In the genomic region with DNA sequence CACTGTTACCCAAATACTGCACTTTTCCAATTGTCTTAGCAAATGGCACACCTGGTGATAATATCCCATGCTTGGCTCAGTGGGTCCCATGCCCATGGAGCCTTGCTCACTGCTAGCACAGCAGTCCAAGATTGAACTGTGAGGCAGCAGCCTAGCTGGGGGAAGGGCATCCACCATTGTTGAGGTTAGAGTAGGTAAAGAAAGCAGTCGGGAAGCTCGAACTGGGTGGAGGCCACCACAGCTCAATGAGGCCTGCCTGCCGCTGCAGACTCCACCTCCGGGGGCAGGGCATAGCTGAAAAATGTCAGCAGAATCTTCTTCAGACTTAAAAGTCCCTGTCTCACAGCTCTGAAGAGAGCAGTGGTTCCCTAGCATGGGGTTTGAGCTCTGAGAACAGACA, we compare ENCODE assay signal across 24 cellular contexts. TPM values are rescaled to one million over a fixed set of nuclear protein-coding genes. Genes with fewer than 3 reads are reported as not detected.
A peak's percentile ranks its signal among the peaks of the same experiment; 100 is the strongest.
DNase-seq lines count a peak whose midpoint lies in the region; ATAC-seq and TF ChIP-seq lines count a peak whose summit lies in the region.
"Had no signal": no experiment of that assay in that cellular context is flagged by ENCODE, and none has a peak within 500 bp of the region (broad histone marks: within the 10 kb centered on the region; RNA-seq: fewer than 3 reads in every experiment).

No MANE protein-coding gene starts in this region.

- H3K4me1 ChIP-seq in H9 (ENCODE audit: insufficient read depth, low read length) (no peaks in the 10 kb centered on the region), endodermal cell (ENCODE audit: control insufficient read depth, insufficient read depth, low read length) (no peaks in the 10 kb centered on the region)
- H3K4me1 ChIP-seq: BE2C, HAP-1 had no signal

- POLR2A ChIA-PET in activated CD4-positive, alpha-beta T cell treated with anti-CD3 and anti-CD28 coated beads for 36 hours (lab: Charles Lee): no interaction called here

- H3K9me3 ChIP-seq in H9 (ENCODE audit: control insufficient read depth, low read depth, low read length) (no peaks in the 10 kb centered on the region), endodermal cell (ENCODE audit: control insufficient read depth, low read length) (peaks cover 9% of the 10 kb centered on the region)
- H3K9me3 ChIP-seq: A549, BE2C, HAP-1 had no signal

- no peak overlapping the region for H3K27ac Mint-ChIP-seq in activated CD4-positive, alpha-beta T cell treated with anti-CD3 and anti-CD28 coated beads for 36 hours
- H3K27ac Mint-ChIP-seq in H9 (no peak overlapping the region), endodermal cell (no peak overlapping the region), HFFc6 (no peak overlapping the region)
- H3K27ac Mint-ChIP-seq: CD14-positive monocyte; CD4-positive, alpha-beta memory T cell; GM23338 had no signal

- no peak overlapping the region for H3K4me3 Mint-ChIP-seq in activated CD4-positive, alpha-beta T cell treated with anti-CD3 and anti-CD28 coated beads for 36 hours
- H3K4me3 Mint-ChIP-seq in H9 (no peak overlapping the region), endodermal cell (no peak overlapping the region), HFFc6 (no peak overlapping the region)
- H3K4me3 Mint-ChIP-seq: CD14-positive monocyte; CD4-positive, alpha-beta memory T cell; GM23338 had no signal

- no peak overlapping the region for H3K4me2 ChIP-seq in H9 (ENCODE audit: insufficient read depth, insufficient read length, low read length)
- H3K4me2 ChIP-seq: A549; BLaER1 treated with 17β-estradiol and CSF1 and Interleukin-3, amounts not matched to agents 10 nM and 100 nM; GM23338 had no signal

- no peaks in the 10 kb centered on the region for H3K79me1 ChIP-seq in H9 (ENCODE audit: insufficient read depth, low read depth, low read length, poor library complexity, severe bottlenecking)

- ATAC-seq in activated CD4-positive, alpha-beta T cell treated with anti-CD3 and anti-CD28 coated beads for 36 hours: peak; percentile 36
- ATAC-seq: A549, GM12878, GM23338 had no signal

- TF ChIP-seq CTCF in H9 (conservative IDR thresholded peaks at IDR 0.05) (0 out of 3 replicates have a peak, but pooled peaks have one; percentile 19), endodermal cell (conservative IDR thresholded peaks at IDR 0.05) (peak; percentile 17), HFFc6 (IDR thresholded peaks at IDR 0.05) (no peak)

- no peaks in the 10 kb centered on the region for H3K79me2 ChIP-seq in H9 (ENCODE audit: insufficient read depth, low read length)

- H2BK15ac ChIP-seq in H9 (ENCODE audit: low read depth, low read length): no peak overlapping the region

- no peaks in the 10 kb centered on the region for H3K27me3 ChIP-seq in H9 (ENCODE audit: insufficient read depth, low read length)
- no peaks in the 10 kb centered on the region for H3K27me3 ChIP-seq in endodermal cell (ENCODE audit: control insufficient read depth, insufficient read depth, low read length, poor library complexity, severe bottlenecking)
- H3K27me3 ChIP-seq: BE2C; BLaER1 treated with 17β-estradiol and CSF1 and Interleukin-3, amounts not matched to agents 10 nM and 100 nM had no signal

- H4K20me1 ChIP-seq in H9 (ENCODE audit: control insufficient read depth, insufficient read depth, insufficient read length): no peaks in the 10 kb centered on the region
- H4K20me1 ChIP-seq: BLaER1 treated with 17β-estradiol and CSF1 and Interleukin-3, amounts not matched to agents 10 nM and 100 nM had no signal

- CTCF ChIA-PET in activated CD4-positive, alpha-beta T cell treated with anti-CD3 and anti-CD28 coated beads for 36 hours (lab: Charles Lee): interaction anchor here (0.5 kb wide), 1 partner anchor 1146 kb away, joined by 5 read pairs; no protein-coding TSS in a partner anchor

- no peak overlapping the region for H3K14ac ChIP-seq in H9 (ENCODE audit: insufficient read depth, low read length)

- WGBS in H9 (ENCODE audit: extremely low coverage, insufficient read length, low lambda C conversion rate): no CpG with 5 or more reads among the region's 4 CpGs
- 83 to 95% methylated on average over 4 of the region's 4 CpGs for WGBS in endodermal cell (ENCODE audit: insufficient coverage in 1 of 2, insufficient read length in 1 of 2), 2 experiments

- H3K27ac ChIP-seq in H9 (ENCODE audit: insufficient read length, low read depth, low read length) (no peak overlapping the region), endodermal cell (ENCODE audit: low read depth, low read length) (no peak overlapping the region)
- H3K27ac ChIP-seq: 22Rv1; A549; BLaER1 treated with 17β-estradiol and CSF1 and Interleukin-3, amounts not matched to agents 10 nM and 100 nM had no signal

- peaks cover 21% of the 10 kb centered on the region for H3K4me1 Mint-ChIP-seq in activated CD4-positive, alpha-beta T cell treated with anti-CD3 and anti-CD28 coated beads for 36 hours
- H3K4me1 Mint-ChIP-seq in H9 (peaks cover 2 to 3% of the 10 kb centered on the region in 2 experiments; a peak in 3 of 4 replicates), endodermal cell (peaks cover 16% of the 10 kb centered on the region), HFFc6 (ENCODE audit: low read depth) (peaks cover 15% of the 10 kb centered on the region)
- H3K4me1 Mint-ChIP-seq: CD14-positive monocyte; CD4-positive, alpha-beta memory T cell; GM23338 had no signal

- no peak overlapping the region for H2BK20ac ChIP-seq in H9 (ENCODE audit: low read depth, low read length, poor library complexity, severe bottlenecking)

- H3K36me3 ChIP-seq in endodermal cell (ENCODE audit: control insufficient read depth, insufficient read depth, low read length): no peaks in the 10 kb centered on the region
- H3K36me3 ChIP-seq: BE2C; BLaER1 treated with 17β-estradiol and CSF1 and Interleukin-3, amounts not matched to agents 10 nM and 100 nM; HAP-1 had no signal

- H3K56ac ChIP-seq in H9 (ENCODE audit: insufficient read length, low read depth, low read length): no peak overlapping the region

- H3K18ac ChIP-seq in H9 (ENCODE audit: insufficient read length, low read depth, low read length): no peak overlapping the region

- no peak overlapping the region for H4K5ac ChIP-seq in H9 (ENCODE audit: insufficient read length, low read depth, low read length)

- H2BK120ac ChIP-seq in H9 (ENCODE audit: low read depth, low read length, poor library complexity, severe bottlenecking): no peak overlapping the region

- no peaks in the 10 kb centered on the region for H3K36me3 Mint-ChIP-seq in activated CD4-positive, alpha-beta T cell treated with anti-CD3 and anti-CD28 coated beads for 36 hours (ENCODE audit: low read depth)
- H3K36me3 Mint-ChIP-seq in H9 (ENCODE audit: insufficient read depth in 1 of 3, low read depth in 3 of 3): peaks cover 0 to 6% (median 5%) of the 10 kb centered on the region in 3 experiments; a peak in 3 of 7 replicates
- no peaks in the 10 kb centered on the region for H3K36me3 Mint-ChIP-seq in endodermal cell (ENCODE audit: low read depth)
- H3K36me3 Mint-ChIP-seq in HFFc6 (ENCODE audit: low read depth): no peaks in the 10 kb centered on the region
- H3K36me3 Mint-ChIP-seq: CD14-positive monocyte; CD4-positive, alpha-beta memory T cell had no signal

- H3K27me3 Mint-ChIP-seq in activated CD4-positive, alpha-beta T cell treated with anti-CD3 and anti-CD28 coated beads for 36 hours: peaks cover 3% of the 10 kb centered on the region
- H3K27me3 Mint-ChIP-seq in H9 (ENCODE audit: low read depth) (peaks cover 19% of the 10 kb centered on the region), endodermal cell (ENCODE audit: insufficient read depth) (no peaks in the 10 kb centered on the region), HFFc6 (ENCODE audit: insufficient read depth) (peaks cover 5% of the 10 kb centered on the region)

- H3T11ph ChIP-seq in H9 (ENCODE audit: low read length): no peak overlapping the region

- H4K8ac ChIP-seq in H9 (replicated peaks; ENCODE audit: insufficient read length, low read depth, low read length): no peak overlapping the region

- no peaks in the 10 kb centered on the region for H3K23me2 ChIP-seq in H9 (ENCODE audit: insufficient read length, low read depth, low read length, poor library complexity, severe bottlenecking)

- H3K9me3 Mint-ChIP-seq in activated CD4-positive, alpha-beta T cell treated with anti-CD3 and anti-CD28 coated beads for 36 hours (ENCODE audit: low read depth): peaks cover 7% of the 10 kb centered on the region
- peaks cover 13 to 16% of the 10 kb centered on the region in 2 experiments; a peak in 3 of 5 replicates for H3K9me3 Mint-ChIP-seq in H9
- peaks cover 11% of the 10 kb centered on the region for H3K9me3 Mint-ChIP-seq in endodermal cell
- H3K9me3 Mint-ChIP-seq in HFFc6: peaks cover 4% of the 10 kb centered on the region

- no peak overlapping the region for H2BK5ac ChIP-seq in H9 (ENCODE audit: insufficient read length, low read length)

- H3K9ac ChIP-seq in H9 (ENCODE audit: extremely low read depth, insufficient read length, low read length): no peak overlapping the region
- H3K9ac ChIP-seq in endodermal cell (ENCODE audit: extremely low read depth, low read length, poor library complexity, severe bottlenecking): no peak overlapping the region
- H3K9ac ChIP-seq: BLaER1 treated with 17β-estradiol and CSF1 and Interleukin-3, amounts not matched to agents 10 nM and 100 nM had no signal

- H3K23ac ChIP-seq in H9 (ENCODE audit: insufficient read length, low read depth, low read length): no peak overlapping the region

- intact Hi-C loops in activated CD4-positive, alpha-beta T cell treated with anti-CD3 and anti-CD28 coated beads for 36 hours (cut with DNase I, micrococcal nuclease): no loop called here
- intact Hi-C loops in posterior vena cava (cut with DNase I): no loop called here

- no peak overlapping the region for H2BK12ac ChIP-seq in H9 (ENCODE audit: insufficient read length, low read depth, low read length)

- peak; percentile 46 for DNase-seq in activated CD4-positive, alpha-beta T cell treated with anti-CD3 and anti-CD28 coated beads for 36 hours
- DNase-seq in activated CD4-positive, alpha-beta T cell treated with anti-CD3 and anti-CD28 coated beads, Interleukin-2, amount 50 U/mL, for 4 hours: no peak
- DNase-seq in H9 (no peak), endodermal cell (no peak), posterior vena cava (ENCODE audit: low spot score) (peak; percentile 64), HFFc6 (no peak), T-helper 2 cell (no peak)
- no peak for DNase-seq in activated naive CD4-positive, alpha-beta T cell treated with Interleukin-2 at 50 U/mL for 16 hours
- DNase-seq: ACHN; AML-193; BE2C; Calu3; CD4-positive, alpha-beta memory T cell; COR-L47; DMS53; DMS79 treated with DMSO at 0.1 percent for 48 hours had no signal

- H2AFZ ChIP-seq in H9 (ENCODE audit: low read length): no peak overlapping the region
- H2AFZ ChIP-seq: GM23338 had no signal

- H4K91ac ChIP-seq in H9 (ENCODE audit: insufficient read length, low read depth, low read length): no peak overlapping the region

- no peak overlapping the region for H2AK5ac ChIP-seq in H9 (ENCODE audit: insufficient read length, low read length)

- no peak overlapping the region for H3K4ac ChIP-seq in H9 (ENCODE audit: low read depth, low read length)

- H3K4me3 ChIP-seq in endodermal cell (ENCODE audit: low read length): no peak overlapping the region
- H3K4me3 ChIP-seq: A549; BLaER1 treated with 17β-estradiol and CSF1 and Interleukin-3, amounts not matched to agents 10 nM and 100 nM; GM12878; GM23338; HAP-1 had no signal

RNA-seq across cellular contexts. Expression of a gene that starts 9.2 kb away (rescaled TPM):
- total RNA-seq in activated CD4-positive, alpha-beta T cell treated with anti-CD3 and anti-CD28 coated beads for 36 hours: not detected
- total RNA-seq in H9 (2021): not detected in 2 replicates
- under 1 TPM in 1 of 2 donors, not detected in 1; 0.62 TPM for total RNA-seq in endodermal cell
- polyA plus RNA-seq in endodermal cell (2013, experiment 1 of 2): 0.71 TPM
- polyA plus RNA-seq in endodermal cell (2013, experiment 2 of 2): 0.46 TPM
- 1 to 10 TPM in 1 of 2 donors, not detected in 1; 1.2 TPM for total RNA-seq in posterior vena cava
- not detected for total RNA-seq in HFFc6 (2021; fragmentation: NEBNext Ultra II Directional; extraction: Animal tissue kit (Norgen Biotek cat#: 25700))
- total RNA-seq: Calu3; CD4-positive, alpha-beta memory T cell; GM12878; GM23338; H4 had no signal
- polyA plus RNA-seq: A549; CD14-positive monocyte; CD4-positive, alpha-beta memory T cell; GM12878; GM23338 had no signal

RNA-seq across cellular contexts. Expression of a gene that starts 43.8 kb away (rescaled TPM):
- not detected for total RNA-seq in activated CD4-positive, alpha-beta T cell treated with anti-CD3 and anti-CD28 coated beads for 36 hours
- total RNA-seq in H9 (2021) (not detected in 2 replicates), endodermal cell (not detected), posterior vena cava (not detected)
- polyA plus RNA-seq in endodermal cell (2013, experiment 1 of 2): 0.32 TPM
- polyA plus RNA-seq in endodermal cell (2013, experiment 2 of 2): 0.79 TPM
- total RNA-seq in HFFc6 (2021; fragmentation: NEBNext Ultra II Directional; extraction: Animal tissue kit (Norgen Biotek cat#: 25700)): not detected
- total RNA-seq: Calu3; CD4-positive, alpha-beta memory T cell; GM12878; GM23338; H4 had no signal
- polyA plus RNA-seq: A549; CD14-positive monocyte; CD4-positive, alpha-beta memory T cell; GM12878; GM23338 had no signal

Comparison
In these comparisons a context has a peak if more than half of its experiments do, and no peak if none do; other contexts are left out.
1. DNase-seq: peak in activated CD4-positive, alpha-beta T cell treated with anti-CD3 and anti-CD28 coated beads for 36 hours (single experiment) and posterior vena cava (single experiment); none in activated CD4-positive, alpha-beta T cell treated with anti-CD3 and anti-CD28 coated beads, Interleukin-2, amount 50 U/mL, for 4 hours (0 of 2), H9 (single experiment), endodermal cell (single experiment), HFFc6 (single experiment), activated naive CD4-positive, alpha-beta T cell treated with Interleukin-2 at 50 U/mL for 16 hours (single experiment) and T-helper 2 cell (0 of 5).